Comparison of ENCODE assay signal across 1 cellular context in genomic region chr6:85382541-85382940, GRCh38.
TF ChIP-seq lines count a peak whose summit lies in the region.

No MANE protein-coding gene starts in this region.

TF ChIP-seq in HCT116, 20 proteins besides CTCF, POLR2A, EP300 and RAD21 (continued from another document):
- TF ChIP-seq, protein P1, sequence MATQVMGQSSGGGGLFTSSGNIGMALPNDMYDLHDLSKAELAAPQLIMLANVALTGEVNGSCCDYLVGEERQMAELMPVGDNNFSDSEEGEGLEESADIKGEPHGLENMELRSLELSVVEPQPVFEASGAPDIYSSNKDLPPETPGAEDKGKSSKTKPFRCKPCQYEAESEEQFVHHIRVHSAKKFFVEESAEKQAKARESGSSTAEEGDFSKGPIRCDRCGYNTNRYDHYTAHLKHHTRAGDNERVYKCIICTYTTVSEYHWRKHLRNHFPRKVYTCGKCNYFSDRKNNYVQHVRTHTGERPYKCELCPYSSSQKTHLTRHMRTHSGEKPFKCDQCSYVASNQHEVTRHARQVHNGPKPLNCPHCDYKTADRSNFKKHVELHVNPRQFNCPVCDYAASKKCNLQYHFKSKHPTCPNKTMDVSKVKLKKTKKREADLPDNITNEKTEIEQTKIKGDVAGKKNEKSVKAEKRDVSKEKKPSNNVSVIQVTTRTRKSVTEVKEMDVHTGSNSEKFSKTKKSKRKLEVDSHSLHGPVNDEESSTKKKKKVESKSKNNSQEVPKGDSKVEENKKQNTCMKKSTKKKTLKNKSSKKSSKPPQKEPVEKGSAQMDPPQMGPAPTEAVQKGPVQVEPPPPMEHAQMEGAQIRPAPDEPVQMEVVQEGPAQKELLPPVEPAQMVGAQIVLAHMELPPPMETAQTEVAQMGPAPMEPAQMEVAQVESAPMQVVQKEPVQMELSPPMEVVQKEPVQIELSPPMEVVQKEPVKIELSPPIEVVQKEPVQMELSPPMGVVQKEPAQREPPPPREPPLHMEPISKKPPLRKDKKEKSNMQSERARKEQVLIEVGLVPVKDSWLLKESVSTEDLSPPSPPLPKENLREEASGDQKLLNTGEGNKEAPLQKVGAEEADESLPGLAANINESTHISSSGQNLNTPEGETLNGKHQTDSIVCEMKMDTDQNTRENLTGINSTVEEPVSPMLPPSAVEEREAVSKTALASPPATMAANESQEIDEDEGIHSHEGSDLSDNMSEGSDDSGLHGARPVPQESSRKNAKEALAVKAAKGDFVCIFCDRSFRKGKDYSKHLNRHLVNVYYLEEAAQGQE (IDR thresholded peaks at IDR 0.05; ENCODE audit: low read depth) = no peak
- TF ChIP-seq SIN3A (IDR thresholded peaks at IDR 0.05; ENCODE audit: low read depth) = no peak
- no peak for TF ChIP-seq SRF (IDR thresholded peaks at IDR 0.05; ENCODE audit: low read depth)
- TF ChIP-seq CBX3 (IDR thresholded peaks at IDR 0.05; ENCODE audit: low read depth) = no peak
- TF ChIP-seq FOSL1 (IDR thresholded peaks at IDR 0.05; ENCODE audit: low read depth) = no peak
- TF ChIP-seq EZH2 (IDR thresholded peaks at IDR 0.05) = no peak
- TF ChIP-seq, protein P2, sequence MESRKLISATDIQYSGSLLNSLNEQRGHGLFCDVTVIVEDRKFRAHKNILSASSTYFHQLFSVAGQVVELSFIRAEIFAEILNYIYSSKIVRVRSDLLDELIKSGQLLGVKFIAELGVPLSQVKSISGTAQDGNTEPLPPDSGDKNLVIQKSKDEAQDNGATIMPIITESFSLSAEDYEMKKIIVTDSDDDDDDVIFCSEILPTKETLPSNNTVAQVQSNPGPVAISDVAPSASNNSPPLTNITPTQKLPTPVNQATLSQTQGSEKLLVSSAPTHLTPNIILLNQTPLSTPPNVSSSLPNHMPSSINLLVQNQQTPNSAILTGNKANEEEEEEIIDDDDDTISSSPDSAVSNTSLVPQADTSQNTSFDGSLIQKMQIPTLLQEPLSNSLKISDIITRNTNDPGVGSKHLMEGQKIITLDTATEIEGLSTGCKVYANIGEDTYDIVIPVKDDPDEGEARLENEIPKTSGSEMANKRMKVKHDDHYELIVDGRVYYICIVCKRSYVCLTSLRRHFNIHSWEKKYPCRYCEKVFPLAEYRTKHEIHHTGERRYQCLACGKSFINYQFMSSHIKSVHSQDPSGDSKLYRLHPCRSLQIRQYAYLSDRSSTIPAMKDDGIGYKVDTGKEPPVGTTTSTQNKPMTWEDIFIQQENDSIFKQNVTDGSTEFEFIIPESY (IDR thresholded peaks at IDR 0.05; ENCODE audit: extremely low read depth, insufficient replicate concordance, low read length) = no peak
- no peak for TF ChIP-seq EGR1 (IDR thresholded peaks at IDR 0.05; ENCODE audit: low read depth)
- no peak for TF ChIP-seq ELF1 (IDR thresholded peaks at IDR 0.05; ENCODE audit: borderline replicate concordance, low read depth)
- TF ChIP-seq ATF3 (IDR thresholded peaks at IDR 0.05) = no peak
- no peak for TF ChIP-seq JUND (IDR thresholded peaks at IDR 0.05)
- TF ChIP-seq ZNF274 (IDR thresholded peaks at IDR 0.05; ENCODE audit: low read depth, low read length) = no peak
- TF ChIP-seq SP1 (IDR thresholded peaks at IDR 0.05; ENCODE audit: low read depth) = no peak
- no peak for TF ChIP-seq EZH2phosphoT487 (IDR thresholded peaks at IDR 0.05; ENCODE audit: borderline replicate concordance)
